In genomic region chr5:81232449-81233079, GRCh38 we compare ENCODE assay signal across 11 cellular contexts. TPM values are rescaled to one million over a fixed set of nuclear protein-coding genes. Genes with fewer than 3 reads are reported as not detected.
DNase-seq lines count a peak whose midpoint lies in the region; ATAC-seq, FAIRE-seq and TF ChIP-seq lines count a peak whose summit lies in the region.
"Had no signal": no experiment of that assay in that cellular context is flagged by ENCODE, and none has a peak within 500 bp of the region (broad histone marks: within the 10 kb centered on the region; RNA-seq: fewer than 3 reads in every experiment).

No MANE protein-coding gene starts in this region.

- 11 to 25% (median 20%) methylated on average over 9 to 12 of the region's 12 CpGs for WGBS in heart left ventricle, 4 donors
- WGBS in ovary, 3 donors: 2 to 13% (median 9%) methylated on average over 12 of the region's 12 CpGs

- FAIRE-seq in GM19239 (lab: Jason Lieb, UNC): no peak

- H3K4me3 ChIP-seq in breast epithelium (peak overlapping the region; percentile 29 to 61 (median 45)), heart left ventricle (peak overlapping the region in 11 of 12 donors; percentile 21 to 72 (median 54)), ovary (peak overlapping the region; percentile 37)

- no peaks in the 10 kb centered on the region for H3K9me3 Mint-ChIP-seq in MCF 10A (ENCODE audit: unreplicated experiment)
- no peaks in the 10 kb centered on the region for H3K9me3 Mint-ChIP-seq in activated CD8-positive, alpha-beta T cell treated with anti-CD3 and anti-CD28 coated beads for 36 hours

- H3K27ac Mint-ChIP-seq in MCF 10A (ENCODE audit: low read depth, unreplicated experiment): no peak overlapping the region
- H3K27ac Mint-ChIP-seq in activated CD8-positive, alpha-beta T cell treated with anti-CD3 and anti-CD28 coated beads for 36 hours: no peak overlapping the region

- CTCF ChIA-PET in MCF 10A (lab: Yijun Ruan, JAX): no interaction called here
- CTCF ChIA-PET in activated CD8-positive, alpha-beta T cell treated with anti-CD3 and anti-CD28 coated beads for 36 hours (lab: Charles Lee): no interaction called here

- ATAC-seq in heart left ventricle: peak; percentile 56 to 75 (median 72)
- no peak for ATAC-seq in GM21360 (IDR thresholded peaks at IDR 0.05; ENCODE audit: unreplicated experiment)
- no peak for ATAC-seq in HG03432 (IDR thresholded peaks at IDR 0.05; ENCODE audit: unreplicated experiment)
- ATAC-seq in activated CD8-positive, alpha-beta T cell treated with anti-CD3 and anti-CD28 coated beads for 36 hours: no peak

- DNase-seq in breast epithelium (ENCODE audit: low spot score in 2 of 2) (no peak), MCF 10A (ENCODE audit: unreplicated experiment) (no peak), heart left ventricle (peak; percentile 84 to 95 (median 91)), ovary (peak; percentile 65 to 79 (median 72)), GM19239 (ENCODE audit: insufficient read length, low spot score) (no peak)
- no peak for DNase-seq in activated CD8-positive, alpha-beta T cell treated with anti-CD3 and anti-CD28 coated beads for 36 hours
- DNase-seq: foreskin melanocyte; stimulated activated CD8-positive, alpha-beta memory T cell treated with anti-CD3 and anti-CD28 coated beads, Interleukin-4, amount 100 ng/mL, for 48 hours had no signal

- no peaks in the 10 kb centered on the region for H3K36me3 ChIP-seq in breast epithelium
- no peaks in the 10 kb centered on the region for H3K36me3 ChIP-seq in heart left ventricle
- H3K36me3 ChIP-seq in ovary: no peaks in the 10 kb centered on the region

- POLR2A ChIA-PET in MCF 10A (lab: Yijun Ruan, JAX): no interaction called here
- POLR2A ChIA-PET in activated CD8-positive, alpha-beta T cell treated with anti-CD3 and anti-CD28 coated beads for 36 hours (lab: Charles Lee): interaction anchor here (1.1 kb wide), 1 partner anchor 67 kb away, joined by 3 read pairs; no protein-coding TSS in a partner anchor

- no peaks in the 10 kb centered on the region for H3K9me3 ChIP-seq in breast epithelium
- H3K9me3 ChIP-seq in heart left ventricle: no peaks in the 10 kb centered on the region
- no peaks in the 10 kb centered on the region for H3K9me3 ChIP-seq in ovary

- no peak for TF ChIP-seq EP300 in ovary (IDR thresholded peaks at IDR 0.05)

- TF ChIP-seq POLR2A in breast epithelium (IDR thresholded peaks at IDR 0.05) (no peak), heart left ventricle (IDR thresholded peaks at IDR 0.05) (no peak), ovary (IDR thresholded peaks at IDR 0.05) (no peak)

- H3K27ac ChIP-seq in breast epithelium: peak overlapping the region in 1 of 2 donors; percentile 2
- peak overlapping the region; percentile 83 to 99 (median 92) for H3K27ac ChIP-seq in heart left ventricle
- H3K27ac ChIP-seq in ovary: peak overlapping the region; percentile 73 to 90
- H3K27ac ChIP-seq: HL-60 had no signal

- BruUV-seq in MCF 10A (replicated peaks; lab: Mats Ljungman, UMichigan): no TSS peak

- intact Hi-C loops in breast epithelium (cut with DNase I; ENCODE audit: low total_unique reads): no loop called here
- intact Hi-C loops in MCF 10A (cut with micrococcal nuclease): no loop called here
- intact Hi-C loops in heart left ventricle (cut with DNase I): loop anchor here in 1 of 10 donors (5.0 kb wide), 1 partner anchor 70 kb away; the partner anchor contains the start of gene ZCCHC9
- intact Hi-C loops in ovary (cut with DNase I): loop anchor here in 1 of 4 donors (10.0 kb wide), 1 partner anchor 62 kb away; no protein-coding TSS in a partner anchor
- intact Hi-C loops in activated CD8-positive, alpha-beta T cell treated with anti-CD3 and anti-CD28 coated beads for 36 hours (cut with micrococcal nuclease): no loop called here

- H3K4me3 Mint-ChIP-seq in MCF 10A (ENCODE audit: unreplicated experiment): no peak overlapping the region
- no peak overlapping the region for H3K4me3 Mint-ChIP-seq in activated CD8-positive, alpha-beta T cell treated with anti-CD3 and anti-CD28 coated beads for 36 hours

- peaks cover 6% of the 10 kb centered on the region for H3K4me1 Mint-ChIP-seq in MCF 10A (ENCODE audit: insufficient read depth, unreplicated experiment)
- H3K4me1 Mint-ChIP-seq in activated CD8-positive, alpha-beta T cell treated with anti-CD3 and anti-CD28 coated beads for 36 hours (ENCODE audit: low read depth): peaks cover 19% of the 10 kb centered on the region

- no peaks in the 10 kb centered on the region for H3K36me3 Mint-ChIP-seq in MCF 10A (ENCODE audit: insufficient read depth, unreplicated experiment)
- no peaks in the 10 kb centered on the region for H3K36me3 Mint-ChIP-seq in activated CD8-positive, alpha-beta T cell treated with anti-CD3 and anti-CD28 coated beads for 36 hours (ENCODE audit: low read depth)

- H3K27me3 Mint-ChIP-seq in MCF 10A (ENCODE audit: insufficient read depth, unreplicated experiment): no peaks in the 10 kb centered on the region
- H3K27me3 Mint-ChIP-seq in activated CD8-positive, alpha-beta T cell treated with anti-CD3 and anti-CD28 coated beads for 36 hours: no peaks in the 10 kb centered on the region

- no peak for TF ChIP-seq CTCF in breast epithelium (IDR thresholded peaks at IDR 0.05)
- TF ChIP-seq CTCF in MCF 10A (IDR thresholded peaks at IDR 0.05; ENCODE audit: unreplicated experiment): no peak
- TF ChIP-seq CTCF in heart left ventricle (IDR thresholded peaks at IDR 0.05): no peak
- no peak for TF ChIP-seq CTCF in ovary (IDR thresholded peaks at IDR 0.05)
- TF ChIP-seq CTCF in activated CD8-positive, alpha-beta T cell treated with anti-CD3 and anti-CD28 coated beads for 36 hours (IDR thresholded peaks at IDR 0.05): no peak

- no peaks in the 10 kb centered on the region for H3K4me1 ChIP-seq in breast epithelium
- H3K4me1 ChIP-seq in heart left ventricle: peaks cover 0 to 54% (median 26%) of the 10 kb centered on the region in 12 donors
- H3K4me1 ChIP-seq in ovary (ENCODE audit: insufficient read depth): peaks cover 24% of the 10 kb centered on the region

- H3K27me3 ChIP-seq in breast epithelium (no peaks in the 10 kb centered on the region), heart left ventricle (no peaks in the 10 kb centered on the region), ovary (no peaks in the 10 kb centered on the region)

RNA-seq across cellular contexts. Expression of gene CKMT2, which starts 0.6 kb away (rescaled TPM):
- total RNA-seq in breast epithelium (1 to 10 TPM; 3.6 to 5.3 (median 3.7) TPM), MCF 10A (2022) (not detected in 2 replicates), heart left ventricle (1,000 to 10,000 TPM in 8 of 9 donors, 100 to 1,000 TPM in 1; 890 to 3,872 (median 1,758) TPM), ovary (10 to 100 TPM in 6 of 7 donors, 1 to 10 TPM in 1; 6.2 to 28.3 (median 13.0) TPM)
- polyA plus RNA-seq in heart left ventricle (1,000 to 10,000 TPM; 1,102 to 2,805 TPM), ovary (10 to 100 TPM; 11.1 to 11.4 TPM)
- not detected for total RNA-seq in activated CD8-positive, alpha-beta T cell treated with anti-CD3 and anti-CD28 coated beads for 36 hours

Comparison
In these comparisons a context has a peak if more than half of its experiments do, and no peak if none do; other contexts are left out.
1. DNase-seq: peak in heart left ventricle (5 of 5) and ovary (5 of 5); none in breast epithelium (0 of 2), MCF 10A (single experiment), GM19239 (single experiment) and activated CD8-positive, alpha-beta T cell treated with anti-CD3 and anti-CD28 coated beads for 36 hours (single experiment).
2. ATAC-seq: peak in heart left ventricle (4 of 4); none in GM21360 (single experiment), HG03432 (single experiment) and activated CD8-positive, alpha-beta T cell treated with anti-CD3 and anti-CD28 coated beads for 36 hours (single experiment).
3. RNA of gene CKMT2, which starts 0.6 kb away (total RNA-seq): 890 to 3,872 TPM in heart left ventricle; 6.2 to 28.3 TPM in ovary, 3.6 to 5.3 TPM in breast epithelium, not detected in activated CD8-positive, alpha-beta T cell treated with anti-CD3 and anti-CD28 coated beads for 36 hours and not detected in MCF 10A; every median in the first group is over 10 times any median in the second.
4. Peak in every context shown above with its lines, with median percentiles within 50 percentile points of each other: H3K4me3 ChIP-seq.